Comparison of ENCODE assay signal across 13 cellular contexts in genomic region chr1:166090244-166090643, GRCh38.
"Had no signal": no experiment of that assay in that cellular context is flagged by ENCODE, and none has a peak within 500 bp of the region (broad histone marks: within the 10 kb centered on the region; RNA-seq: fewer than 3 reads in every experiment).

No MANE protein-coding gene starts in this region.

- H3K36me3 Mint-ChIP-seq: natural killer cell had no signal

- DNase-seq: activated CD4-positive, alpha-beta T cell treated with anti-CD3 and anti-CD28 coated beads for 1 hour; activated CD4-positive, alpha-beta T cell treated with anti-CD3 and anti-CD28 coated beads, Interleukin-2, amount 50 U/mL, for 4 hours; activated naive CD4-positive, alpha-beta T cell treated with Interleukin-2 at 50 U/mL for 16 hours; activated T-cell treated with anti-CD3 and anti-CD28 coated beads for 4 hours; hippocampal formation; kidney glomerular epithelial cell; natural killer cell; psoas muscle; right lobe of liver; trophoblast cell had no signal

- H3K4me1 Mint-ChIP-seq: natural killer cell had no signal

- H3K4me3 ChIP-seq: psoas muscle, right lobe of liver, suprapubic skin had no signal

- H3K27ac ChIP-seq: psoas muscle, right lobe of liver, suprapubic skin had no signal

- H3K27ac Mint-ChIP-seq: natural killer cell; stimulated activated naive CD8-positive, alpha-beta T cell treated with anti-CD3 and anti-CD28 coated beads, Interleukin-15, Interleukin-2, amounts not matched to agents 100 ng/mL and 50 ng/mL, for 24 hours had no signal

- H3K4me1 ChIP-seq: psoas muscle had no signal

- H3K4me3 Mint-ChIP-seq: natural killer cell; stimulated activated naive CD8-positive, alpha-beta T cell treated with anti-CD3 and anti-CD28 coated beads, Interleukin-15, Interleukin-2, amounts not matched to agents 100 ng/mL and 50 ng/mL, for 24 hours had no signal

- ATAC-seq: esophagus mucosa, natural killer cell had no signal

- H3K9me3 Mint-ChIP-seq: natural killer cell; stimulated activated naive CD8-positive, alpha-beta T cell treated with anti-CD3 and anti-CD28 coated beads, Interleukin-15, Interleukin-2, amounts not matched to agents 100 ng/mL and 50 ng/mL, for 24 hours had no signal

- H3K9me3 ChIP-seq: psoas muscle, right lobe of liver, suprapubic skin had no signal

- H3K36me3 ChIP-seq: right lobe of liver, suprapubic skin had no signal

- H3K27me3 ChIP-seq: right lobe of liver, suprapubic skin had no signal
